Comparison of ENCODE assay signal across 1 cellular context in genomic region chr17:75872434-75873351, GRCh38.
TF ChIP-seq lines count a peak whose summit lies in the region.

No MANE protein-coding gene starts in this region.

TF ChIP-seq in HepG2, 621 proteins besides CTCF, POLR2A, EP300 and RAD21 (continued from another document and continues in another):
- peak; percentile 57 for TF ChIP-seq ZHX2 (IDR thresholded peaks at IDR 0.05; ENCODE audit: low read depth)
- no peak for TF ChIP-seq ZHX2 (CRISPR knock-in tag; IDR thresholded peaks at IDR 0.05; ENCODE audit: borderline replicate concordance)
- peak; percentile 58; the same call in 1 of the 2 replicates for TF ChIP-seq PRDM15 (CRISPR knock-in tag; IDR thresholded peaks at IDR 0.05)
- TF ChIP-seq ZNF430 (CRISPR knock-in tag; IDR thresholded peaks at IDR 0.05), result peak; percentile 93
- 0 out of 2 replicates have a peak, but pooled peaks have one; percentile 35 for TF ChIP-seq ZIK1 (CRISPR knock-in tag; IDR thresholded peaks at IDR 0.05; ENCODE audit: borderline replicate concordance, low read depth)
- peak; percentile 15; the same call in 1 of the 2 replicates for TF ChIP-seq SIN3B (IDR thresholded peaks at IDR 0.05; ENCODE audit: low read length)
- TF ChIP-seq ZBTB37 (CRISPR knock-in tag; IDR thresholded peaks at IDR 0.05), result peak; percentile 86
- peak; percentile 97 for TF ChIP-seq ZBTB7B (CRISPR knock-in tag; IDR thresholded peaks at IDR 0.05)
- TF ChIP-seq UBTF (CRISPR knock-in tag; IDR thresholded peaks at IDR 0.05), result peak; percentile 98
- TF ChIP-seq CBFB (CRISPR knock-in tag; IDR thresholded peaks at IDR 0.05), result peak; percentile 85
- TF ChIP-seq ZNF781 (CRISPR knock-in tag; IDR thresholded peaks at IDR 0.05; ENCODE audit: borderline replicate concordance, not compliant biosample characterization), result peak; percentile 13
- peak; percentile 32; the same call in 1 of the 2 replicates for TF ChIP-seq GATA4 (IDR thresholded peaks at IDR 0.05; ENCODE audit: borderline replicate concordance, low read depth)
- no peak for TF ChIP-seq CCAR2 (optimal IDR thresholded peaks at IDR 0.05; ENCODE audit: low read depth, low read length)
- TF ChIP-seq ZNF543 (CRISPR knock-in tag; IDR thresholded peaks at IDR 0.05), result peak; percentile 95
- TF ChIP-seq ZNF33A (CRISPR knock-in tag; IDR thresholded peaks at IDR 0.05; ENCODE audit: borderline replicate concordance), result 0 out of 2 replicates have a peak, but pooled peaks have one; percentile 25
- peak; percentile 89; the same call in 1 of the 2 replicates for TF ChIP-seq CBX5 (CRISPR knock-in tag; IDR thresholded peaks at IDR 0.05; ENCODE audit: borderline replicate concordance)
- TF ChIP-seq XRCC5 (optimal IDR thresholded peaks at IDR 0.05; ENCODE audit: low read length), result peak; percentile 89
- TF ChIP-seq DZIP1 (CRISPR knock-in tag; IDR thresholded peaks at IDR 0.05), result 0 out of 2 replicates have a peak, but pooled peaks have one; percentile 28
- TF ChIP-seq ZNF354B (CRISPR knock-in tag; IDR thresholded peaks at IDR 0.05), result 0 out of 2 replicates have a peak, but pooled peaks have one; percentile 71
- peak; percentile 41; the same call in 1 of the 2 replicates for TF ChIP-seq ZNF784 (CRISPR knock-in tag; IDR thresholded peaks at IDR 0.05; ENCODE audit: borderline replicate concordance)
- peak; percentile 65; the same call in 1 of the 2 replicates for TF ChIP-seq HES4 (CRISPR knock-in tag; IDR thresholded peaks at IDR 0.05; ENCODE audit: borderline replicate concordance)
- TF ChIP-seq ZNF687 (CRISPR knock-in tag; IDR thresholded peaks at IDR 0.05), result peak; percentile 99
- TF ChIP-seq SMARCE1 (IDR thresholded peaks at IDR 0.05; ENCODE audit: borderline replicate concordance), result no peak
- TF ChIP-seq HOXA9 (CRISPR knock-in tag; IDR thresholded peaks at IDR 0.05; ENCODE audit: borderline replicate concordance), result no peak
- no peak for TF ChIP-seq ZFYVE20 (CRISPR knock-in tag; IDR thresholded peaks at IDR 0.05; ENCODE audit: borderline replicate concordance, low read depth)
- TF ChIP-seq ZFY (CRISPR knock-in tag; IDR thresholded peaks at IDR 0.05), result peak; percentile 94
- peak; percentile 78 for TF ChIP-seq ZHX1 (CRISPR knock-in tag; IDR thresholded peaks at IDR 0.05; ENCODE audit: low read depth)
